Comparison of ENCODE assay signal across 9 cellular contexts in the genomic region with DNA sequence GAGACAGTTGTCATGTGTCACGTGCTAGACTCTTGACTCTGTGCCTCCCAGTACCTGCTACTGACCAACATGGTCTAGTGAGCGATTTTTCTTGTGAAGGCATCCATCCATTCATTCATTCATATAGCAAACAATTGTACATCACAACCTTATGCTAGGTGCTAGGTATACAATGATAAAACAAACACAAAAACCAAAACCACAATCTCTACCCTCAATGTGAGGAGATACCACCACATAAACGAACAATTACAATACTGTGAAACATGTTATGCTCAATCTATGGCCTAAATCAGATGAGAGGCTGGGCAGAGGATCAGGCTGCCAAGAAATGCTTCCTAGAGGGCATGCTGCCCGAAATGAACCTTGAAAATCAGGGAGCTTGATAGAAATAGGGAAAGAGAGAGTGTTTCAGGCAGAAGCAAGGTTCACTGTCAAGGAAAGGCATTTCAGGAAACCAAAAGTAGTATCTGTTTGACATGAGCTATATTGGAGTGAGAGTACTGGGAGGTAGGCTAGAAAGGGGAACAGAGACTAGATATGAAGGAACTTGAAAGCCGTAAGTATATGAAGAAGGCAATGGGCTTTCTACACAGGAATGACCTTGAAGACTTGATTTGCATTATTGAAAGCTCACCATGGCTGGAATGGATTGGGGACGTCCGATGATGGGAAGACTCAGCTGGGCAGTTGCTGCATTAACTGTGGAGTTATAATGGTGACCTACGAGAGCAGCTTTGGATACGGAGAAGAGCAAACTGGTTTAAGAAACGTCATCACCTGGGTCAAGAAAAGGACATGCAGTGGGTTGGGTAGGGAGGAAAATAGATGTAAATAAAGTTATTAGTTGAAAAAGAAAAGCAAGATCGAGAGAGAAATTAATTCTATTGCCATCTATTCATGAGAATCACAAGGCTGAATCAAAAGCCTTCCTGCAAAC.
DNase-seq lines count a peak whose midpoint lies in the region; ATAC-seq, FAIRE-seq and TF ChIP-seq lines count a peak whose summit lies in the region.
"Had no signal": no experiment of that assay in that cellular context is flagged by ENCODE, and none has a peak within 500 bp of the region (broad histone marks: within the 10 kb centered on the region; RNA-seq: fewer than 3 reads in every experiment).

No MANE protein-coding gene starts in this region.

- FAIRE-seq in kidney (lab: Jason Lieb, UNC) = no peak
- FAIRE-seq: G401.6 had no signal

- peak overlapping the region; percentile 79 for H3K4me2 ChIP-seq in BLaER1

- no peak for DNase-seq in activated T-helper 1 cell treated with anti-CD3 and anti-CD28 coated beads, Interleukin-12 subunit alpha, Interleukin-12 subunit beta, Interleukin-2, Interleukin-4 antibody, amounts not matched to agents 30 ng/mL and 10 ng/mL and 1 ng/mL, durations not matched to agents 14 hours and 24 hours and 36 hours (ENCODE audit: low spot score)
- DNase-seq in kidney (no peak), NCI-H128 (lab: John Stamatoyannopoulos, UW; ENCODE audit: unreplicated experiment) (no peak), type B pancreatic cell (ENCODE audit: extremely low spot score, unreplicated experiment) (no peak), kidney tubule cell (ENCODE audit: low spot score) (no peak)

- peak; percentile 77 for ATAC-seq in GM19043 (IDR thresholded peaks at IDR 0.05; ENCODE audit: low read depth, unreplicated experiment)
- ATAC-seq in HG03060 (IDR thresholded peaks at IDR 0.05; ENCODE audit: low read depth, unreplicated experiment) = peak; percentile 41

- H3K9ac ChIP-seq in BLaER1 (no peak overlapping the region), kidney (ENCODE audit: low read length in 2 of 2) (no peak overlapping the region)

- H3K27ac ChIP-seq in BLaER1 = peak overlapping the region; percentile 58
- no peak overlapping the region for H3K27ac ChIP-seq in kidney (ENCODE audit: low read depth in 2 of 2, low read length in 2 of 2)

- peaks cover 23% of the 10 kb centered on the region for H3K4me1 Mint-ChIP-seq in activated T-helper 1 cell treated with anti-CD3 and anti-CD28 coated beads, Interleukin-12 subunit alpha, Interleukin-12 subunit beta, Interleukin-2, Interleukin-4 antibody, amounts not matched to agents 30 ng/mL and 10 ng/mL and 1 ng/mL, durations not matched to agents 14 hours and 24 hours and 36 hours (ENCODE audit: low read depth)
- peaks cover 9% of the 10 kb centered on the region for H3K4me1 Mint-ChIP-seq in type B pancreatic cell (ENCODE audit: unreplicated experiment)

- intact Hi-C loops in activated T-helper 1 cell treated with anti-CD3 and anti-CD28 coated beads, Interleukin-12 subunit alpha, Interleukin-12 subunit beta, Interleukin-2, Interleukin-4 antibody, amounts not matched to agents 30 ng/mL and 10 ng/mL and 1 ng/mL, durations not matched to agents 14 hours and 24 hours and 36 hours (cut with micrococcal nuclease) = loop anchor here (5.0 kb wide), 1 partner anchor 563 kb away; no protein-coding TSS in a partner anchor
- intact Hi-C loops in kidney (cut with DNase I) = no loop called here

- peak overlapping the region; percentile 48 for H3K4me3 Mint-ChIP-seq in activated T-helper 1 cell treated with anti-CD3 and anti-CD28 coated beads, Interleukin-12 subunit alpha, Interleukin-12 subunit beta, Interleukin-2, Interleukin-4 antibody, amounts not matched to agents 30 ng/mL and 10 ng/mL and 1 ng/mL, durations not matched to agents 14 hours and 24 hours and 36 hours
- H3K4me3 Mint-ChIP-seq in type B pancreatic cell = no peak overlapping the region

- no peaks in the 10 kb centered on the region for H3K27me3 ChIP-seq in BLaER1

- H3K36me3 ChIP-seq in BLaER1 (peaks cover 12% of the 10 kb centered on the region), kidney (ENCODE audit: control insufficient read depth in 1 of 2, insufficient read depth in 2 of 2, low read length in 2 of 2) (no peaks in the 10 kb centered on the region)

- H3K9me3 ChIP-seq in BLaER1 (peaks cover 5% of the 10 kb centered on the region; the same call in 1 of the 2 replicates), kidney (ENCODE audit: control insufficient read depth in 1 of 2, low read length in 2 of 2) (no peaks in the 10 kb centered on the region)

- H3K9me3 Mint-ChIP-seq in activated T-helper 1 cell treated with anti-CD3 and anti-CD28 coated beads, Interleukin-12 subunit alpha, Interleukin-12 subunit beta, Interleukin-2, Interleukin-4 antibody, amounts not matched to agents 30 ng/mL and 10 ng/mL and 1 ng/mL, durations not matched to agents 14 hours and 24 hours and 36 hours = no peaks in the 10 kb centered on the region
- H3K9me3 Mint-ChIP-seq in type B pancreatic cell = no peaks in the 10 kb centered on the region

- H4K20me1 ChIP-seq in BLaER1 = no peaks in the 10 kb centered on the region

- H3K4me1 ChIP-seq in BLaER1 (peaks cover 71% of the 10 kb centered on the region), kidney (ENCODE audit: control insufficient read depth in 1 of 2, insufficient read depth in 1 of 2, low read depth in 1 of 2, low read length in 2 of 2) (peaks cover 0 to 4% of the 10 kb centered on the region in 2 donors)

- H3K27me3 Mint-ChIP-seq in activated T-helper 1 cell treated with anti-CD3 and anti-CD28 coated beads, Interleukin-12 subunit alpha, Interleukin-12 subunit beta, Interleukin-2, Interleukin-4 antibody, amounts not matched to agents 30 ng/mL and 10 ng/mL and 1 ng/mL, durations not matched to agents 14 hours and 24 hours and 36 hours (ENCODE audit: insufficient read depth) = no peaks in the 10 kb centered on the region
- no peaks in the 10 kb centered on the region for H3K27me3 Mint-ChIP-seq in type B pancreatic cell

- peak overlapping the region; percentile 70 for H3K27ac Mint-ChIP-seq in activated T-helper 1 cell treated with anti-CD3 and anti-CD28 coated beads, Interleukin-12 subunit alpha, Interleukin-12 subunit beta, Interleukin-2, Interleukin-4 antibody, amounts not matched to agents 30 ng/mL and 10 ng/mL and 1 ng/mL, durations not matched to agents 14 hours and 24 hours and 36 hours
- no peak overlapping the region for H3K27ac Mint-ChIP-seq in type B pancreatic cell

- H3K36me3 Mint-ChIP-seq in activated T-helper 1 cell treated with anti-CD3 and anti-CD28 coated beads, Interleukin-12 subunit alpha, Interleukin-12 subunit beta, Interleukin-2, Interleukin-4 antibody, amounts not matched to agents 30 ng/mL and 10 ng/mL and 1 ng/mL, durations not matched to agents 14 hours and 24 hours and 36 hours (ENCODE audit: low read depth) = peaks cover 8% of the 10 kb centered on the region
- peaks cover 4% of the 10 kb centered on the region for H3K36me3 Mint-ChIP-seq in type B pancreatic cell

- no peak overlapping the region for H3K4me3 ChIP-seq in BLaER1
- no peak overlapping the region for H3K4me3 ChIP-seq in kidney (ENCODE audit: low read length in 2 of 2)

- TF ChIP-seq CTCF in kidney (IDR thresholded peaks at IDR 0.05; ENCODE audit: borderline replicate concordance, extremely low read depth, insufficient read depth) (no peak), type B pancreatic cell (conservative IDR thresholded peaks at IDR 0.05) (no peak)
